15 cellular contexts compared by ENCODE assay signal in genomic region chr2:230899287-230899686, GRCh38. TPM values are rescaled to one million over a fixed set of nuclear protein-coding genes. Genes with fewer than 3 reads are reported as not detected.
DNase-seq lines count a peak whose midpoint lies in the region; ATAC-seq and TF ChIP-seq lines count a peak whose summit lies in the region.
"Had no signal": no experiment of that assay in that cellular context is flagged by ENCODE, and none has a peak within 500 bp of the region (broad histone marks: within the 10 kb centered on the region; RNA-seq: fewer than 3 reads in every experiment).

No MANE protein-coding gene starts in this region.

- H3K36me3 Mint-ChIP-seq in activated T-cell treated with anti-CD3 and anti-CD28 coated beads, Interleukin-2, amount 50 U/mL, for 72 hours (ENCODE audit: insufficient read depth in 2 of 2), result no peaks in the 10 kb centered on the region

- no peak overlapping the region for H3K4me3 Mint-ChIP-seq in activated T-cell treated with anti-CD3 and anti-CD28 coated beads, Interleukin-2, amount 50 U/mL, for 72 hours
- H3K4me3 Mint-ChIP-seq: activated CD4-positive, alpha-beta T cell treated with anti-CD3 and anti-CD28 coated beads for 36 hours; T-helper 1 cell treated with Interleukin-12 subunit alpha and Interleukin-12 subunit beta and Interleukin-4 antibody, amounts not matched to agents 30 μg/mL and 1 μg/mL, for 36 hours had no signal

- peaks cover 54% of the 10 kb centered on the region for H3K4me1 Mint-ChIP-seq in activated T-cell treated with anti-CD3 and anti-CD28 coated beads, Interleukin-2, amount 50 U/mL, for 72 hours (ENCODE audit: low read depth)

- ATAC-seq in activated T-cell treated with anti-CD3 and anti-CD28 coated beads, Interleukin-2, amount 50 U/mL, for 72 hours (replicated peaks in 1 of 2), result no peak
- ATAC-seq in GM18867 (IDR thresholded peaks at IDR 0.05; ENCODE audit: unreplicated experiment), result no peak
- ATAC-seq: Panc1 had no signal

- no peak for TF ChIP-seq CTCF in RWPE1 (conservative IDR thresholded peaks at IDR 0.05; ENCODE audit: low read depth)

- CTCF ChIA-PET in RWPE1 (lab: Yijun Ruan, JAX), result interaction anchor here (0.5 to 1.0 kb wide), 2 partner anchors 51 to 88 kb away, joined by 4 to 6 read pairs; no protein-coding TSS in a partner anchor

- H3K27ac ChIP-seq in RWPE1, result no peak overlapping the region
- H3K27ac ChIP-seq: left ventricle myocardium inferior had no signal

- DNase-seq in activated T-cell treated with anti-CD3 and anti-CD28 coated beads, Interleukin-2, amount 50 U/mL, for 48 hours, result peak; percentile 20 to 21
- no peak for DNase-seq in activated T-cell treated with anti-CD3 and anti-CD28 coated beads, Interleukin-2, amount 50 U/mL, for 72 hours
- peak; percentile 49 for DNase-seq in activated CD8-positive, alpha-beta memory T cell treated with anti-CD3 and anti-CD28 coated beads, Interleukin-2, amount 50 U/mL, for 48 hours
- DNase-seq in medulla oblongata (ENCODE audit: extremely low spot score) (peak; percentile 56), superior temporal gyrus (ENCODE audit: extremely low spot score) (peak; percentile 59), RWPE1 (ENCODE audit: low spot score) (no peak)
- no peak for DNase-seq in stimulated activated CD4-positive, alpha-beta T cell treated with anti-CD3 and anti-CD28 coated beads, Interleukin-12 subunit alpha, Interleukin-12 subunit beta, amount 100 ng/mL, for 4 hours
- DNase-seq: activated gamma-delta T cell treated with Interleukin-2 at 50 U/mL for 16 hours, left ventricle myocardium inferior, NCI-H1092, trophoblast cell had no signal

- H3K27ac Mint-ChIP-seq in activated T-cell treated with anti-CD3 and anti-CD28 coated beads, Interleukin-2, amount 50 U/mL, for 72 hours, result no peak overlapping the region
- H3K27ac Mint-ChIP-seq: T-helper 1 cell treated with Interleukin-12 subunit alpha and Interleukin-12 subunit beta and Interleukin-4 antibody, amounts not matched to agents 30 μg/mL and 1 μg/mL, for 36 hours had no signal

- POLR2A ChIA-PET in RWPE1 (lab: Yijun Ruan, JAX; ENCODE audit: low non-redundant PET), result no interaction called here

- H3K9me3 Mint-ChIP-seq in activated T-cell treated with anti-CD3 and anti-CD28 coated beads, Interleukin-2, amount 50 U/mL, for 72 hours, result no peaks in the 10 kb centered on the region
- H3K9me3 Mint-ChIP-seq: T-helper 1 cell treated with Interleukin-12 subunit alpha and Interleukin-12 subunit beta and Interleukin-4 antibody, amounts not matched to agents 30 μg/mL and 1 μg/mL, for 36 hours had no signal

- peaks cover 43% of the 10 kb centered on the region for H3K27me3 Mint-ChIP-seq in activated T-cell treated with anti-CD3 and anti-CD28 coated beads, Interleukin-2, amount 50 U/mL, for 72 hours (ENCODE audit: low read depth)

RNA-seq across cellular contexts. Expression of gene GPR55, which starts 25.8 kb away (rescaled TPM):
- total RNA-seq in activated T-cell treated with anti-CD3 and anti-CD28 coated beads, Interleukin-2, amount 50 U/mL, for 72 hours, result 1 to 10 TPM; 6.8 to 9.8 TPM
- total RNA-seq: left ventricle myocardium inferior had no signal

RNA-seq across cellular contexts. Expression of gene ITM2C, which starts 34.5 kb away (rescaled TPM):
- total RNA-seq in activated T-cell treated with anti-CD3 and anti-CD28 coated beads, Interleukin-2, amount 50 U/mL, for 72 hours, result 10 to 100 TPM; 42.8 to 58.7 TPM

Comparison
In these comparisons a context has a peak if more than half of its experiments do, and no peak if none do; other contexts are left out.
1. DNase-seq: peak in activated T-cell treated with anti-CD3 and anti-CD28 coated beads, Interleukin-2, amount 50 U/mL, for 48 hours (2 of 2), activated CD8-positive, alpha-beta memory T cell treated with anti-CD3 and anti-CD28 coated beads, Interleukin-2, amount 50 U/mL, for 48 hours (single experiment), medulla oblongata (single experiment) and superior temporal gyrus (single experiment); none in activated T-cell treated with anti-CD3 and anti-CD28 coated beads, Interleukin-2, amount 50 U/mL, for 72 hours (0 of 2), RWPE1 (single experiment) and stimulated activated CD4-positive, alpha-beta T cell treated with anti-CD3 and anti-CD28 coated beads, Interleukin-12 subunit alpha, Interleukin-12 subunit beta, amount 100 ng/mL, for 4 hours (single experiment).